In the genomic region with DNA sequence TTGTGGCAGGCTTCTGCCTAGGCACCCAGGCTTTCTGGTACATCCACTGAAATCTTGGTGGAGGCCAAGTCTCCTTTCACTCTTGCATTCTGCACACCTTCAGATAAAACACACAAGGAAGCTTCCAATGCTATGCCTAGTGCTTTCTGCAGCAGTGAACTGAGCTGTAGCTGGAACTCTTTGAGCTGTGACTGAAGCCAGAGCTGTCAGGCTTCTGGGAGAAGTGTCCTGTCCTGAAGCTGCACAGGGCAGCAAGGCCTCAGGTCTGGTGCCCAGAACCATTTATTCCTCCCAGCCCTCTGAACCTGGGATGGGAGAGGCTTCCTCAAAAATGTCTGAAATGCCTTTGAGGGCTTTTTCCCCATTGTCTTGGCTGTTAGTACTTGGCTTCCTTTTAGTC, we compare ENCODE assay signal across 31 cellular contexts.
"Had no signal": no experiment of that assay in that cellular context is flagged by ENCODE, and none has a peak within 500 bp of the region (broad histone marks: within the 10 kb centered on the region; RNA-seq: fewer than 3 reads in every experiment).

No MANE protein-coding gene starts in this region.

- ATAC-seq: activated CD8-positive, alpha-beta T cell treated with anti-CD3 and anti-CD28 coated beads for 36 hours; activated naive CD8-positive, alpha-beta T cell treated with anti-CD3 and anti-CD28 coated beads, Interleukin-2, amount 50 U/mL, for 24 hours; activated T-cell treated with anti-CD3 and anti-CD28 coated beads, Interleukin-2, amount 50 U/mL, for 4 hours; activated T-helper 17 cell treated with anti-CD3 and anti-CD28 coated beads, Interleukin-2, amount 50 U/mL, for 72 hours; body of pancreas; effector memory CD8-positive, alpha-beta T cell; gastroesophageal sphincter; WTC11 had no signal

- H3K27me3 ChIP-seq: adrenal gland, body of pancreas, esophagus muscularis mucosa, gastroesophageal sphincter had no signal

- H3K9me3 ChIP-seq: adrenal gland, body of pancreas, esophagus muscularis mucosa, gastroesophageal sphincter had no signal

- H3K4me3 ChIP-seq: adrenal gland, body of pancreas, esophagus muscularis mucosa, gastroesophageal sphincter had no signal

- H3K36me3 ChIP-seq: adrenal gland, esophagus muscularis mucosa, gastroesophageal sphincter had no signal

- H3K27ac ChIP-seq: adrenal gland, body of pancreas, esophagus muscularis mucosa, gastroesophageal sphincter, VCaP had no signal

- DNase-seq: activated CD4-positive, alpha-beta T cell treated with anti-CD3 and anti-CD28 coated beads for 1 hour; activated CD4-positive, alpha-beta T cell treated with anti-CD3 and anti-CD28 coated beads for 4 hours; activated CD4-positive, alpha-beta T cell treated with anti-CD3 and anti-CD28 coated beads, Interleukin-2, amount 10 ng/mL, durations not matched to agents 7 days and 5 days; activated CD4-positive, alpha-beta T cell treated with anti-CD3 and anti-CD28 coated beads, Interleukin-2, amount 50 U/mL, for 48 hours; activated CD8-positive, alpha-beta memory T cell treated with anti-CD3 and anti-CD28 coated beads for 24 hours; activated CD8-positive, alpha-beta T cell treated with anti-CD3 and anti-CD28 coated beads for 36 hours; activated effector memory CD4-positive, alpha-beta T cell treated with Interleukin-2 at 50 U/mL for 16 hours; activated gamma-delta T cell treated with Interleukin-2 at 50 U/mL for 16 hours; activated naive CD4-positive, alpha-beta T cell treated with anti-CD3 and anti-CD28 coated beads, Interleukin-2, amount 50 U/mL, for 16 hours; activated naive CD4-positive, alpha-beta T cell treated with Interleukin-2 at 50 U/mL for 16 hours; activated naive CD8-positive, alpha-beta T cell treated with anti-CD3 and anti-CD28 coated beads for 36 hours; activated naive CD8-positive, alpha-beta T cell treated with anti-CD3 and anti-CD28 coated beads, Interleukin-2, amount 50 U/mL, for 24 hours; activated T-cell treated with anti-CD3 and anti-CD28 coated beads, Interleukin-2, amount 50 U/mL, for 4 hours; adrenal gland; amygdala; aorta; body of pancreas; caudate nucleus; cortex of kidney; dermis blood vessel endothelial cell; effector CD4-positive, alpha-beta T cell; effector memory CD8-positive, alpha-beta T cell; erythroblast; foreskin melanocyte; head of caudate nucleus; T-helper 2 cell had no signal

- H3K4me1 ChIP-seq: adrenal gland, body of pancreas, esophagus muscularis mucosa, gastroesophageal sphincter had no signal
